In genomic region chr20:60349418-60349817, GRCh38 we compare ENCODE assay signal across 1 cellular context.
TF ChIP-seq lines count a peak whose summit lies in the region.

No MANE protein-coding gene starts in this region.

TF ChIP-seq in HepG2, 621 proteins besides CTCF, POLR2A, EP300 and RAD21:
- TF ChIP-seq REST (IDR thresholded peaks at IDR 0.05; ENCODE audit: borderline replicate concordance in 1 of 2, low read depth in 1 of 2, low read length in 2 of 2) (peak; percentile 36 to 87), IRF9 (CRISPR knock-in tag; IDR thresholded peaks at IDR 0.05; ENCODE audit: borderline replicate concordance) (no peak)
